24 cellular contexts compared by ENCODE assay signal in genomic region chr2:23078799-23079434, GRCh38.
"Had no signal": no experiment of that assay in that cellular context is flagged by ENCODE, and none has a peak within 500 bp of the region (broad histone marks: within the 10 kb centered on the region; RNA-seq: fewer than 3 reads in every experiment).

No MANE protein-coding gene starts in this region.

- H3K79me2 ChIP-seq: hepatocyte had no signal

- DNase-seq: dermis blood vessel endothelial cell; dorsolateral prefrontal cortex; effector CD4-positive, alpha-beta T cell; effector memory CD4-positive, alpha-beta T cell; foreskin keratinocyte; heart left ventricle; hypothalamus; immature natural killer cell; islet precursor cell; kidney; kidney glomerular epithelial cell; left colon; left lung; left ventricle myocardium superior; lower lobe of right lung; mesenchymal stem cell had no signal

- H3K4me1 Mint-ChIP-seq: immature natural killer cell, mesothelial cell of epicardium had no signal

- H3K4me3 ChIP-seq: coronary artery, dorsolateral prefrontal cortex, esophagus muscularis mucosa, gastroesophageal sphincter, heart left ventricle, hepatocyte, left lung, lower lobe of right lung had no signal

- H3K4me3 Mint-ChIP-seq: immature natural killer cell, mesothelial cell of epicardium had no signal

- FAIRE-seq: colon, endothelial cell of umbilical vein, frontal cortex, kidney had no signal

- H2AFZ ChIP-seq: hepatocyte had no signal

- H3K9me3 ChIP-seq: lower lobe of right lung had no signal

- H3K4me1 ChIP-seq: esophagus muscularis mucosa, foreskin keratinocyte, gastroesophageal sphincter, heart left ventricle, left lung, lower lobe of right lung had no signal

- H3K27me3 ChIP-seq: esophagus muscularis mucosa, foreskin keratinocyte, gastroesophageal sphincter, heart left ventricle, hepatocyte, left lung had no signal

- H3K36me3 Mint-ChIP-seq: immature natural killer cell, mesothelial cell of epicardium had no signal

- H3K36me3 ChIP-seq: esophagus muscularis mucosa, gastroesophageal sphincter, heart left ventricle, left lung, lower lobe of right lung had no signal

- H3K4me2 ChIP-seq: hepatocyte had no signal

- H3K27ac Mint-ChIP-seq: immature natural killer cell, mesothelial cell of epicardium had no signal

- H3K27ac ChIP-seq: coronary artery, dorsolateral prefrontal cortex, esophagus muscularis mucosa, foreskin keratinocyte, gastroesophageal sphincter, heart left ventricle, hepatocyte, left lung, lower lobe of right lung had no signal

- ATAC-seq: foreskin keratinocyte, gastroesophageal sphincter, heart left ventricle, left colon, left lung, left ventricle myocardium superior, lower lobe of right lung had no signal
